ENCODE assay signal across 11 cellular contexts in the genomic region with DNA sequence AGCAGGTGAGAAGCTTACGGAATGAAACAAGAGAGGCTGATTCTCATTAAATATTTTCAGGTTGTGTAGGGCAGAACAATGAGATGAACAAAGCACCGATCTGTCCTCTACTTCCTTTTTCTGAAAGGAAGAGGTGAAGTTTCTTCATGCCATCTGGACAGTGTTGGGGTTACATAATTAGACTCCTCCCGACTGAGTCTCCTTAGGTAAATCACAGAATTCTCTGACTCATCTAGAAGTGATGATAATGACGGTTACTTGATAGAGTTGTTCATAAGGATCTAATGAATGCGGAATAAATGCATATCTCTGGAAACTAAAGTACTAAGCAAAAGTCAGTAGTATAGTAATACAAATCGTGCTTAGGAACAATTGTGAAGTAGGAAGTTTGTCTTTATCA.
DNase-seq lines count a peak whose midpoint lies in the region; ATAC-seq and TF ChIP-seq lines count a peak whose summit lies in the region.
"Had no signal": no experiment of that assay in that cellular context is flagged by ENCODE, and none has a peak within 500 bp of the region (broad histone marks: within the 10 kb centered on the region; RNA-seq: fewer than 3 reads in every experiment).

No MANE protein-coding gene starts in this region.

- H4K20me1 ChIP-seq in MM.1S (ENCODE audit: insufficient read depth, low read length) = no peaks in the 10 kb centered on the region

- H3K36me3 ChIP-seq in WERI-Rb-1 (no peaks in the 10 kb centered on the region), MM.1S (replicated peaks; ENCODE audit: insufficient read depth, low read length) (no peaks in the 10 kb centered on the region)

- no peak overlapping the region for H3K4me3 ChIP-seq in epithelial cell of esophagus (ENCODE audit: low read length)
- H3K4me3 ChIP-seq in WERI-Rb-1 (ENCODE audit: low read depth, low read length) = no peak overlapping the region
- H3K4me3 ChIP-seq in MM.1S (ENCODE audit: low read length) = no peak overlapping the region
- H3K4me3 ChIP-seq: MG63, skin epidermis had no signal

- no peak overlapping the region for H3K9ac ChIP-seq in MM.1S (ENCODE audit: low read length)

- H3K27ac ChIP-seq in WERI-Rb-1 (no peak overlapping the region), MM.1S (ENCODE audit: low read length) (no peak overlapping the region)

- no peaks in the 10 kb centered on the region for H3F3A ChIP-seq in MM.1S (ENCODE audit: insufficient read depth, low read length)

- H3K4me1 ChIP-seq in MM.1S (ENCODE audit: low read length) = peaks cover 3% of the 10 kb centered on the region; the same call in 1 of the 2 replicates

- H3K9me3 ChIP-seq in WERI-Rb-1 (ENCODE audit: severe bottlenecking) = no peaks in the 10 kb centered on the region
- H3K9me3 ChIP-seq in MM.1S (replicated peaks; ENCODE audit: insufficient read depth, low read length) = no peaks in the 10 kb centered on the region
- H3K9me3 ChIP-seq: MG63 had no signal

- no peak overlapping the region for H2AFZ ChIP-seq in MM.1S (ENCODE audit: low read length)

- H3K79me2 ChIP-seq in MM.1S (ENCODE audit: low read length) = no peaks in the 10 kb centered on the region

- peak; percentile 35 for DNase-seq in EH (ENCODE audit: low read depth)
- DNase-seq in NAMALWA (ENCODE audit: low spot score) = peak; percentile 43
- DNase-seq in epithelial cell of esophagus (ENCODE audit: low read depth) = peak; percentile 66
- no peak for DNase-seq in AG08396 (ENCODE audit: low spot score)
- DNase-seq in WERI-Rb-1 = no peak
- DNase-seq in MM.1S = no peak
- DNase-seq: head of caudate nucleus, MG63 had no signal

- ATAC-seq in GM21381 (IDR thresholded peaks at IDR 0.05; ENCODE audit: unreplicated experiment) (peak; percentile 64), HG03196 (IDR thresholded peaks at IDR 0.05; ENCODE audit: unreplicated experiment) (no peak)

- no peaks in the 10 kb centered on the region for H3K9me2 ChIP-seq in MM.1S (replicated peaks; ENCODE audit: insufficient read depth, low read length)

- H3K27me3 ChIP-seq in WERI-Rb-1 (ENCODE audit: insufficient read depth, low read depth, severe bottlenecking) (no peaks in the 10 kb centered on the region), MM.1S (replicated peaks; ENCODE audit: insufficient read depth, low read length) (no peaks in the 10 kb centered on the region)
- H3K27me3 ChIP-seq: MG63 had no signal

- TF ChIP-seq CTCF in epithelial cell of esophagus (IDR thresholded peaks at IDR 0.05; ENCODE audit: insufficient read depth, low read depth, low read length, missing control alignments) = no peak
- no peak for TF ChIP-seq CTCF in WERI-Rb-1 (IDR thresholded peaks at IDR 0.05; ENCODE audit: low read depth, low read length)
- TF ChIP-seq CTCF in MM.1S (IDR thresholded peaks at IDR 0.05; ENCODE audit: low read length) = no peak

- H3K4me2 ChIP-seq in MM.1S (ENCODE audit: low read depth, low read length) = no peak overlapping the region; the same call in 1 of the 2 replicates

Comparison
In these comparisons a context has a peak if more than half of its experiments do, and no peak if none do; other contexts are left out.
1. DNase-seq: peak in EH (single experiment), NAMALWA (single experiment) and epithelial cell of esophagus (single experiment); none in AG08396 (single experiment), WERI-Rb-1 (single experiment) and MM.1S (single experiment).